5 cellular contexts compared by ENCODE assay signal in genomic region chr14:23667134-23667533, GRCh38.
"Had no signal": no experiment of that assay in that cellular context is flagged by ENCODE, and none has a peak within 500 bp of the region (broad histone marks: within the 10 kb centered on the region; RNA-seq: fewer than 3 reads in every experiment).

No MANE protein-coding gene starts in this region.

- H3K4me3 ChIP-seq: GM23338 had no signal

- H3K4me1 Mint-ChIP-seq: IgD-negative memory B cell had no signal

- H3K27ac Mint-ChIP-seq: GM23338, H9, IgD-negative memory B cell had no signal

- H3K4me3 Mint-ChIP-seq: GM23338, H9, IgD-negative memory B cell had no signal

- H3K9me3 Mint-ChIP-seq: GM23338, IgD-negative memory B cell had no signal

- H3K36me3 Mint-ChIP-seq: IgD-negative memory B cell had no signal

- ATAC-seq: GM23338 had no signal

- DNase-seq: H9, HCEC 1CT, KBM-7 had no signal
